ENCODE assay signal across 8 cellular contexts in the genomic region with DNA sequence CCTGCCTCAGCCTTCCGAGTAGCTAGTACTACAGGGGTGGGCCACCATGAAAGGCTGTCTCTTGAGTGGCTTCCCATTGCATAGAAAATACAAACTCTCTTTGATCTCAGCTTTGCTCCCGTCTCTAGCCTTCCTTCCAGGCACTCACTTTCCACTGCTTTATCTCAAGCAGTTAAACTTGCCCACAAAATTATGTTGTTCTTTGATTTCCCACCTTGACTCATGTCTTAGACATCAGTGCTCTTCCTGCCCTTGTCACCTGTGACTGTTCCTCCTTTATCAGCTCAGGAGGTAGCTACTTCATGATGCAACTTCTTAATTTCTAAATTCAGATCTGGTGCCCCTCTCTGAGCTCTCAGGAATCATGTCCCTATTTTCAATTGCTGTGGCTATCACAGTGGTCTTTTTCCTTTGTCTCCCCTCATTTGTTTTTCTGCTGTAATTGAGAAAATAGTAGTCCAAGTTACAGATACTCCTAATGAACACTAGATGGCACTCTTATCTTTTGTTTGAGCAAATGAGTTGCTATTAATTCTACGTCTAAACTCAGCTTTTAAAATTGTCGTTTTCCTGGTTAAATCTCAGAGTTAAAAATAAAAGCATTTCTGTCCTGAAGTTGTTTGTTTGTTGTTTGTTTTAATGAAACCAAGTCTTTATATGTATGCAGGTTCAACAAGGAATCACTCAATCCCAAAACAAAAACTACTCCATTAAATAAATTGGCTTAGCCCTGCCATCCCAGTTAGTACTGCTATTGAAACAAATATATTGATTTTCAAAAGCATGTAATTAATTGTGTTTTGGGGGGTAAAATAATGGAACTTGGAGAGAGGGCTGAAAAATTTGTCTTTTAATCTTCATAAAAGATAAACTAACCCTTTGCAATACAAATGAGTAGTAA. TPM values are rescaled to one million over a fixed set of nuclear protein-coding genes. Genes with fewer than 3 reads are reported as not detected.
DNase-seq lines count a peak whose midpoint lies in the region; ATAC-seq, FAIRE-seq and TF ChIP-seq lines count a peak whose summit lies in the region.

No MANE protein-coding gene starts in this region.

- no peaks in the 10 kb centered on the region for H3K9me2 ChIP-seq in OCI-LY7 (ENCODE audit: insufficient read depth, low read length)

- H3K27me3 ChIP-seq in HL-60 (ENCODE audit: insufficient read depth, poor library complexity, severe bottlenecking), result peaks cover 13% of the 10 kb centered on the region
- H3K27me3 ChIP-seq in neuron (ENCODE audit: insufficient read depth, low read length), result no peaks in the 10 kb centered on the region

- no peak for ATAC-seq in HG02852 (IDR thresholded peaks at IDR 0.05; ENCODE audit: unreplicated experiment)

- H4K20me1 ChIP-seq in OCI-LY7 (ENCODE audit: insufficient read depth, low read length), result no peaks in the 10 kb centered on the region

- no peaks in the 10 kb centered on the region for H3K4me1 ChIP-seq in OCI-LY7 (ENCODE audit: insufficient read depth, low read length, poor library complexity, severe bottlenecking)
- no peaks in the 10 kb centered on the region for H3K4me1 ChIP-seq in neuron (ENCODE audit: insufficient read depth, low read length)

- POLR2A ChIA-PET in OCI-LY7 (lab: Charles Lee), result interaction anchor here (0.7 to 1.0 kb wide), 2 partner anchors 26 to 292 kb away, joined by 3 read pairs; no protein-coding TSS in a partner anchor

- intact Hi-C loops in OCI-LY7 (cut with micrococcal nuclease; ENCODE audit: unreplicated experiment), result loop anchor here (2.0 to 10.0 kb wide), 4 partner anchors 130 to 762 kb away; no protein-coding TSS in a partner anchor

- H3K4me3 ChIP-seq in HL-60 (replicated peaks; ENCODE audit: insufficient read depth, low read length) (no peak overlapping the region), OCI-LY7 (ENCODE audit: low read depth, low read length, poor library complexity, severe bottlenecking) (no peak overlapping the region), neuron (ENCODE audit: low read length) (no peak overlapping the region)

- TF ChIP-seq CTCF in HL-60 (IDR thresholded peaks at IDR 0.05; ENCODE audit: insufficient read depth, low read length) (peak; percentile 57), OCI-LY7 (conservative IDR thresholded peaks at IDR 0.05; ENCODE audit: low read length) (peak; percentile 96)

- H3K4me2 ChIP-seq in OCI-LY7 (ENCODE audit: low read length), result no peak overlapping the region

- H3K79me2 ChIP-seq in OCI-LY7 (ENCODE audit: insufficient read depth, low read depth, low read length), result no peaks in the 10 kb centered on the region

- peak; percentile 95 for FAIRE-seq in endometrium (lab: Jason Lieb, UNC)

- H3K36me3 ChIP-seq in OCI-LY7 (ENCODE audit: insufficient read depth, low read length) (no peaks in the 10 kb centered on the region), neuron (ENCODE audit: insufficient read depth, low read length) (no peaks in the 10 kb centered on the region)

- no peaks in the 10 kb centered on the region for H3K9me3 ChIP-seq in OCI-LY7 (ENCODE audit: low read length)
- no peaks in the 10 kb centered on the region for H3K9me3 ChIP-seq in neuron (ENCODE audit: low read length)

- H3K27ac ChIP-seq in HL-60 (replicated peaks) (no peak overlapping the region), OCI-LY7 (ENCODE audit: low read depth, low read length, poor library complexity, severe bottlenecking) (no peak overlapping the region)

- H2AFZ ChIP-seq in OCI-LY7 (ENCODE audit: low read length), result no peak overlapping the region
- peak overlapping the region; percentile 20 for H2AFZ ChIP-seq in neuron (ENCODE audit: low read depth, low read length)

- DNase-seq in Daoy (ENCODE audit: low read depth), result peak; percentile 11
- peak in 1 of 2 experiments; percentile 7 for DNase-seq in HL-60 (ENCODE audit: low read depth in 1 of 2, low spot score in 1 of 2)
- peak; percentile 57 for DNase-seq in OCI-LY7 (ENCODE audit: low spot score)
- no peak for DNase-seq in activated CD4-positive, alpha-beta T cell treated with anti-CD3 and anti-CD28 coated beads for 1 hour
- DNase-seq in activated CD4-positive, CD25-positive, alpha-beta regulatory T cell treated with anti-CD3 and anti-CD28 coated beads, Interleukin-2, amount 50 U/mL, for 72 hours, result no peak

- CTCF ChIA-PET in OCI-LY7 (lab: Charles Lee; ENCODE audit: unreplicated experiment), result no interaction called here

- BruUV-seq in OCI-LY7 (replicated peaks; lab: Mats Ljungman, UMichigan), result no TSS peak

RNA-seq across cellular contexts. Expression of a gene that starts 46.9 kb away (rescaled TPM):
- 1.7 and 5.7 TPM in 2 replicates for total RNA-seq in Daoy (2014; rRNA removed; shearing (Covaris generic))
- not detected in 2 replicates for total RNA-seq in OCI-LY7 (2014; rRNA removed; shearing (Covaris generic))
- not detected in 2 replicates for total RNA-seq in OCI-LY7 (2022)

Comparison
In these comparisons a context has a peak if more than half of its experiments do, and no peak if none do; other contexts are left out.
1. DNase-seq: peak in Daoy (single experiment) and OCI-LY7 (single experiment); none in activated CD4-positive, alpha-beta T cell treated with anti-CD3 and anti-CD28 coated beads for 1 hour (single experiment) and activated CD4-positive, CD25-positive, alpha-beta regulatory T cell treated with anti-CD3 and anti-CD28 coated beads, Interleukin-2, amount 50 U/mL, for 72 hours (single experiment).